8 cellular contexts compared by ENCODE assay signal in genomic region chr10:109773818-109774440, GRCh38.
A peak's percentile ranks its signal among the peaks of the same experiment; 100 is the strongest.
DNase-seq lines count a peak whose midpoint lies in the region; ATAC-seq and TF ChIP-seq lines count a peak whose summit lies in the region.

No MANE protein-coding gene starts in this region.

- H3K9ac ChIP-seq in H9 (ENCODE audit: extremely low read depth, insufficient read length, low read length), result no peak overlapping the region

- H3K4me3 ChIP-seq in PC-9 (no peak overlapping the region), fibroblast of villous mesenchyme (ENCODE audit: low read depth, low read length) (no peak overlapping the region), tibial nerve (no peak overlapping the region)

- H3K79me2 ChIP-seq in H9 (ENCODE audit: insufficient read depth, low read length), result no peaks in the 10 kb centered on the region
- no peaks in the 10 kb centered on the region for H3K79me2 ChIP-seq in PC-9 (ENCODE audit: low read depth)

- peak; percentile 26 for TF ChIP-seq CTCF in Calu3 (IDR thresholded peaks at IDR 0.05; ENCODE audit: unreplicated experiment)
- TF ChIP-seq CTCF in H9 (conservative IDR thresholded peaks at IDR 0.05), result peak; percentile 87
- peak; percentile 62 for TF ChIP-seq CTCF in PC-9 (conservative IDR thresholded peaks at IDR 0.05)
- TF ChIP-seq CTCF in fibroblast of villous mesenchyme (IDR thresholded peaks at IDR 0.05; ENCODE audit: insufficient read depth, low read depth, low read length), result peak; percentile 63
- TF ChIP-seq CTCF in tibial nerve (IDR thresholded peaks at IDR 0.05), result peak; percentile 15 to 59 (median 28)

- H3K4me1 Mint-ChIP-seq in Calu3 (ENCODE audit: low read depth, unreplicated experiment), result no peaks in the 10 kb centered on the region
- peaks cover 7% of the 10 kb centered on the region in 2 experiments for H3K4me1 Mint-ChIP-seq in H9

- no peak overlapping the region for H3T11ph ChIP-seq in H9 (ENCODE audit: low read length)

- H3K56ac ChIP-seq in H9 (ENCODE audit: insufficient read length, low read depth, low read length), result no peak overlapping the region

- peaks cover 2% of the 10 kb centered on the region; the same call in 1 of the 2 replicates for H3K4me1 ChIP-seq in H9 (ENCODE audit: insufficient read depth, low read length)
- no peaks in the 10 kb centered on the region for H3K4me1 ChIP-seq in PC-9 (replicated peaks; ENCODE audit: insufficient read depth)
- peaks cover 0 to 11% (median 0%) of the 10 kb centered on the region in 4 donors for H3K4me1 ChIP-seq in tibial nerve

- ATAC-seq in stimulated activated naive CD8-positive, alpha-beta T cell treated with anti-CD3 and anti-CD28 coated beads, Interleukin-15, Interleukin-2, amounts not matched to agents 100 U/mL and 50 U/mL, for 24 hours, result no peak

- H3F3A ChIP-seq in PC-9 (ENCODE audit: insufficient read depth, low read depth), result no peaks in the 10 kb centered on the region

- no peak overlapping the region for H2BK20ac ChIP-seq in H9 (ENCODE audit: low read depth, low read length, poor library complexity, severe bottlenecking)

- no peak overlapping the region for H2BK120ac ChIP-seq in H9 (ENCODE audit: low read depth, low read length, poor library complexity, severe bottlenecking)

- H3K4me3 Mint-ChIP-seq in Calu3 (ENCODE audit: low read depth, unreplicated experiment) (no peak overlapping the region), H9 (no peak overlapping the region)

- no peak overlapping the region for H3K23ac ChIP-seq in H9 (ENCODE audit: insufficient read length, low read depth, low read length)

- no peaks in the 10 kb centered on the region for H3K79me1 ChIP-seq in H9 (ENCODE audit: insufficient read depth, low read depth, low read length, poor library complexity, severe bottlenecking)

- no peaks in the 10 kb centered on the region for H3K23me2 ChIP-seq in H9 (ENCODE audit: insufficient read length, low read depth, low read length, poor library complexity, severe bottlenecking)

- no peaks in the 10 kb centered on the region for H3K27me3 ChIP-seq in H9 (ENCODE audit: insufficient read depth, low read length)
- no peaks in the 10 kb centered on the region for H3K27me3 ChIP-seq in PC-9 (ENCODE audit: insufficient read depth, low read depth)
- H3K27me3 ChIP-seq in tibial nerve, result no peaks in the 10 kb centered on the region

- no peak overlapping the region for H2BK15ac ChIP-seq in H9 (ENCODE audit: low read depth, low read length)

- H2AFZ ChIP-seq in H9 (ENCODE audit: low read length) (peak overlapping the region; percentile 96), PC-9 (no peak overlapping the region)

- CTCF ChIA-PET in Calu3 (lab: Charles Lee) (no interaction called here), PC-9 (lab: Charles Lee) (no interaction called here)

- intact Hi-C loops in Calu3 (cut with micrococcal nuclease; ENCODE audit: unreplicated experiment), result no loop called here
- intact Hi-C loops in PC-9 (cut with micrococcal nuclease; ENCODE audit: unreplicated experiment), result no loop called here

- H3K27ac Mint-ChIP-seq in Calu3 (ENCODE audit: unreplicated experiment), result no peak overlapping the region
- no peak overlapping the region for H3K27ac Mint-ChIP-seq in H9

- no peak overlapping the region for H3K18ac ChIP-seq in H9 (ENCODE audit: insufficient read length, low read depth, low read length)

- no peak overlapping the region for H4K8ac ChIP-seq in H9 (replicated peaks; ENCODE audit: insufficient read length, low read depth, low read length)

- H4K91ac ChIP-seq in H9 (ENCODE audit: insufficient read length, low read depth, low read length), result no peak overlapping the region

- TF ChIP-seq POLR2A in tibial nerve (IDR thresholded peaks at IDR 0.05), result no peak

- H4K20me1 ChIP-seq in H9 (ENCODE audit: control insufficient read depth, insufficient read depth, insufficient read length) (no peaks in the 10 kb centered on the region), PC-9 (ENCODE audit: insufficient read depth) (no peaks in the 10 kb centered on the region)

- H3K4me2 ChIP-seq in H9 (ENCODE audit: insufficient read depth, insufficient read length, low read length), result no peak overlapping the region
- no peak overlapping the region for H3K4me2 ChIP-seq in PC-9

- no peaks in the 10 kb centered on the region for H3K9me2 ChIP-seq in PC-9 (ENCODE audit: insufficient read depth)

- BruUV-seq in Calu3 (replicated peaks; lab: Mats Ljungman, UMichigan) (no TSS peak), PC-9 (replicated peaks; lab: Mats Ljungman, UMichigan) (no TSS peak)

- POLR2A ChIA-PET in PC-9 (lab: Charles Lee; ENCODE audit: unreplicated experiment), result no interaction called here

- H3K9me3 ChIP-seq in H9 (ENCODE audit: control insufficient read depth, low read depth, low read length), result no peaks in the 10 kb centered on the region
- H3K9me3 ChIP-seq in PC-9 (ENCODE audit: insufficient read depth, low read depth), result no peaks in the 10 kb centered on the region
- no peaks in the 10 kb centered on the region for H3K9me3 ChIP-seq in tibial nerve

- no peak overlapping the region for H2BK12ac ChIP-seq in H9 (ENCODE audit: insufficient read length, low read depth, low read length)

- no peak overlapping the region for H4K5ac ChIP-seq in H9 (ENCODE audit: insufficient read length, low read depth, low read length)

- DNase-seq in Calu3, result no peak
- DNase-seq in H9, result no peak
- no peak for DNase-seq in PC-9
- DNase-seq in fibroblast of villous mesenchyme (ENCODE audit: low read depth), result peak; percentile 60
- DNase-seq in tibial nerve (ENCODE audit: low spot score in 2 of 2), result peak in 1 of 2 donors; percentile 44
- DNase-seq in stimulated activated naive CD8-positive, alpha-beta T cell treated with anti-CD3 and anti-CD28 coated beads, Interleukin-15, Interleukin-2, amounts not matched to agents 100 U/mL and 50 U/mL, for 24 hours, result no peak
- DNase-seq in T-helper 1 cell, result no peak
- no peak for DNase-seq in NCI-H187 treated with DMSO at 0.1 percent for 48 hours (lab: John Stamatoyannopoulos, UW)

- no peak overlapping the region for H3K4ac ChIP-seq in H9 (ENCODE audit: low read depth, low read length)

- H3K27me3 Mint-ChIP-seq in Calu3 (ENCODE audit: unreplicated experiment) (peaks cover 8% of the 10 kb centered on the region), H9 (ENCODE audit: low read depth) (0 out of 2 replicates have a peak, but pooled peaks cover 2% of the 10 kb centered on the region)

- H3K14ac ChIP-seq in H9 (ENCODE audit: insufficient read depth, low read length), result no peak overlapping the region

- TF ChIP-seq EP300 in tibial nerve (IDR thresholded peaks at IDR 0.05), result no peak

- H3K36me3 Mint-ChIP-seq in Calu3 (ENCODE audit: insufficient read depth, unreplicated experiment) (no peaks in the 10 kb centered on the region), H9 (ENCODE audit: insufficient read depth in 1 of 3, low read depth in 3 of 3) (no peaks in the 10 kb centered on the region)

- H3K36me3 ChIP-seq in PC-9 (ENCODE audit: low read depth) (no peaks in the 10 kb centered on the region), tibial nerve (no peaks in the 10 kb centered on the region)

- H3K9me3 Mint-ChIP-seq in Calu3 (ENCODE audit: low read depth, unreplicated experiment) (no peaks in the 10 kb centered on the region), H9 (no peaks in the 10 kb centered on the region)

- H2AK5ac ChIP-seq in H9 (ENCODE audit: insufficient read length, low read length), result no peak overlapping the region

- no peak overlapping the region for H2BK5ac ChIP-seq in H9 (ENCODE audit: insufficient read length, low read length)

- H3K27ac ChIP-seq in H9 (ENCODE audit: insufficient read length, low read depth, low read length) (no peak overlapping the region), PC-9 (no peak overlapping the region), tibial nerve (no peak overlapping the region)

- WGBS in H9 (ENCODE audit: extremely low coverage, insufficient read length, low lambda C conversion rate), result no CpG with 5 or more reads among the region's 3 CpGs
- WGBS in tibial nerve, 2 donors, result 37 to 40% methylated on average over 3 of the region's 3 CpGs

Comparison
In these comparisons a context has a peak if more than half of its experiments do, and no peak if none do; other contexts are left out.
1. CTCF ChIP-seq: peak in every context shown above with its lines; median percentile 87 in H9; 63 in fibroblast of villous mesenchyme; 62 in PC-9; 28 in tibial nerve; 26 in Calu3.